34 cellular contexts compared by ENCODE assay signal in the genomic region with DNA sequence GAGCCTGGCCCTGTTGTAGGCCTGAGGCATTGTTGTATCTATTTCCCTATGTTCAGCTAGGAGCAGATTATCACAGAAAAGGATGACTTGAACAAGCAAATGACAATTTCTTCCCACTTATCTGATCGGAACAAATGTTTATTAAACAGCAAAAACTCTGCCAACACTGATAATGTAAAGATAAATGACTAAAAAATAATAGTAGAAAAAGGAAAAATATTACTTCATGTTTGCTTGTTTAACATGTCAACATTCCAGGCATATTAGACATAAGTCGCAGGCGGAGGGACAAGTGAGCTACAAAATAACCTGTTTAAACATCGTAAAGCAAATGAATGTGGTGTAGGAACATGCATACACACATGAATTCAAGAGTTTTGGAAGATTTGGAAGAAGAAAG.
A peak's percentile ranks its signal among the peaks of the same experiment; 100 is the strongest.
DNase-seq lines count a peak whose midpoint lies in the region; ATAC-seq, FAIRE-seq and TF ChIP-seq lines count a peak whose summit lies in the region.
"Had no signal": no experiment of that assay in that cellular context is flagged by ENCODE, and none has a peak within 500 bp of the region (broad histone marks: within the 10 kb centered on the region; RNA-seq: fewer than 3 reads in every experiment).

No MANE protein-coding gene starts in this region.

- H3K4ac ChIP-seq in H1 (replicated peaks; ENCODE audit: insufficient read length, low read depth, low read length) (no peak overlapping the region), mesenchymal stem cell (ENCODE audit: low read depth in 1 of 2, low read length in 2 of 2) (no peak overlapping the region)

- no peak overlapping the region for H3K27ac ChIP-seq in H1 (ENCODE audit: low read depth, low read length)
- no peak overlapping the region for H3K27ac ChIP-seq in mesenchymal stem cell (ENCODE audit: low read length, poor library complexity, severe bottlenecking)
- H3K27ac ChIP-seq: adrenal gland, BLaER1, breast epithelium, colonic mucosa, epithelial cell of prostate, uterus had no signal

- H2AK5ac ChIP-seq in H1 (ENCODE audit: low read depth, low read length) (no peak overlapping the region), mesenchymal stem cell (ENCODE audit: low read length, severe bottlenecking) (no peak overlapping the region)

- CTCF ChIA-PET in Caco-2 (lab: Charles Lee): no interaction called here
- CTCF ChIA-PET in H1 (lab: Charles Lee; ENCODE audit: partially characterized antibody): no interaction called here

- FAIRE-seq in H1 (lab: Jason Lieb, UNC): no peak
- FAIRE-seq: islet of Langerhans, K562 had no signal

- H4K8ac ChIP-seq in H1 (ENCODE audit: extremely low read depth, insufficient read depth, low read length) (no peak overlapping the region), mesenchymal stem cell (ENCODE audit: low read length) (peak overlapping the region; percentile 29)

- H3K4me3 Mint-ChIP-seq in Caco-2 (ENCODE audit: unreplicated experiment): no peak overlapping the region
- H3K4me3 Mint-ChIP-seq: activated CD4-positive, alpha-beta memory T cell treated with anti-CD3 and anti-CD28 coated beads for 36 hours; activated T-helper 1 cell treated with anti-CD3 and anti-CD28 coated beads, Interleukin-12 subunit alpha, Interleukin-12 subunit beta, Interleukin-2, Interleukin-4 antibody, amounts not matched to agents 30 ng/mL and 10 ng/mL and 1 ng/mL, durations not matched to agents 14 hours and 24 hours and 36 hours; stimulated activated naive CD8-positive, alpha-beta T cell treated with anti-CD3 and anti-CD28 coated beads, Interleukin-15, amount 100 ng/mL, for 72 hours had no signal

- no peaks in the 10 kb centered on the region for H3K27me3 ChIP-seq in Caco-2 (replicated peaks; ENCODE audit: control insufficient read depth, insufficient read depth, low read length)
- H3K27me3 ChIP-seq in H1 (replicated peaks in 1 of 4; ENCODE audit: control insufficient read depth in 3 of 4, extremely low read depth in 1 of 4, insufficient read depth in 3 of 4, low read length in 3 of 4): no peaks in the 10 kb centered on the region
- no peaks in the 10 kb centered on the region for H3K27me3 ChIP-seq in mesenchymal stem cell (ENCODE audit: control insufficient read depth in 1 of 2, insufficient read depth in 1 of 2, low read length in 2 of 2)
- H3K27me3 ChIP-seq: adrenal gland, BLaER1, breast epithelium, colonic mucosa, uterus had no signal

- H3K4me1 Mint-ChIP-seq in Caco-2 (ENCODE audit: low read depth, unreplicated experiment): no peaks in the 10 kb centered on the region
- H3K4me1 Mint-ChIP-seq: stimulated activated naive CD8-positive, alpha-beta T cell treated with anti-CD3 and anti-CD28 coated beads, Interleukin-15, amount 100 ng/mL, for 72 hours had no signal

- no peak overlapping the region for H3K27ac Mint-ChIP-seq in Caco-2 (ENCODE audit: unreplicated experiment)
- H3K27ac Mint-ChIP-seq: activated CD4-positive, alpha-beta memory T cell treated with anti-CD3 and anti-CD28 coated beads for 36 hours; activated T-helper 1 cell treated with anti-CD3 and anti-CD28 coated beads, Interleukin-12 subunit alpha, Interleukin-12 subunit beta, Interleukin-2, Interleukin-4 antibody, amounts not matched to agents 30 ng/mL and 10 ng/mL and 1 ng/mL, durations not matched to agents 14 hours and 24 hours and 36 hours; stimulated activated naive CD8-positive, alpha-beta T cell treated with anti-CD3 and anti-CD28 coated beads, Interleukin-15, amount 100 ng/mL, for 72 hours had no signal

- H2BK5ac ChIP-seq in H1 (ENCODE audit: low read depth, low read length): no peak overlapping the region
- H2BK5ac ChIP-seq in mesenchymal stem cell (ENCODE audit: low read depth, low read length, poor library complexity, severe bottlenecking): no peak overlapping the region

- H3K36me3 Mint-ChIP-seq in Caco-2 (ENCODE audit: insufficient read depth, unreplicated experiment): no peaks in the 10 kb centered on the region
- H3K36me3 Mint-ChIP-seq: activated CD4-positive, alpha-beta memory T cell treated with anti-CD3 and anti-CD28 coated beads for 36 hours had no signal

- no peak overlapping the region for H3K56ac ChIP-seq in H1 (replicated peaks; ENCODE audit: insufficient read length, low read depth, low read length)

- H2AFZ ChIP-seq in H1 (ENCODE audit: low read length) (peak overlapping the region; percentile 85; the same call in 1 of the 2 replicates), mesenchymal stem cell (ENCODE audit: low read depth, low read length) (no peak overlapping the region)

- POLR2A ChIA-PET in Caco-2 (lab: Charles Lee) (no interaction called here), H1 (lab: Charles Lee; ENCODE audit: partially characterized antibody) (no interaction called here)

- BruUV-seq in Caco-2 (replicated peaks; lab: Mats Ljungman, UMichigan): no TSS peak

- no peak overlapping the region for H2BK20ac ChIP-seq in H1 (ENCODE audit: low read length)

- intact Hi-C loops in Caco-2 (cut with micrococcal nuclease; ENCODE audit: unreplicated experiment): loop anchor here (2.0 kb wide), 1 partner anchor 18 kb away; no protein-coding TSS in a partner anchor

- H2BK15ac ChIP-seq in H1 (ENCODE audit: low read length) (no peak overlapping the region), mesenchymal stem cell (ENCODE audit: low read depth, poor library complexity, severe bottlenecking) (no peak overlapping the region)

- no peaks in the 10 kb centered on the region for H3K23me2 ChIP-seq in H1 (ENCODE audit: low read depth, low read length)

- H2BK120ac ChIP-seq in H1 (replicated peaks; ENCODE audit: low read depth, low read length) (no peak overlapping the region), mesenchymal stem cell (ENCODE audit: low read depth, low read length) (no peak overlapping the region)

- H2BK12ac ChIP-seq in H1 (ENCODE audit: low read depth, low read length): no peak overlapping the region
- H2BK12ac ChIP-seq in mesenchymal stem cell (ENCODE audit: low read length in 2 of 2): no peak overlapping the region

- TF ChIP-seq POLR2A in H1 (IDR thresholded peaks at IDR 0.05; ENCODE audit: control extremely low read depth in 1 of 2, low read depth in 2 of 2, low read length in 2 of 2): no peak

- H3K4me1 ChIP-seq in Caco-2 (no peaks in the 10 kb centered on the region; the same call in 1 of the 2 replicates), H1 (replicated peaks in 1 of 4; ENCODE audit: control insufficient read depth in 3 of 4, insufficient read depth in 4 of 4, low read length in 3 of 4) (no peaks in the 10 kb centered on the region), mesenchymal stem cell (ENCODE audit: control insufficient read depth, insufficient read depth, low read depth, low read length) (no peaks in the 10 kb centered on the region)
- H3K4me1 ChIP-seq: adrenal gland, BLaER1, breast epithelium, colonic mucosa, uterus had no signal

- no peaks in the 10 kb centered on the region for H3K79me2 ChIP-seq in H1 (ENCODE audit: control insufficient read depth in 1 of 2, insufficient read depth in 2 of 2, low read length in 2 of 2)

- H3K9me3 ChIP-seq in Caco-2 (no peaks in the 10 kb centered on the region), H1 (ENCODE audit: insufficient read depth in 2 of 2, low read depth in 1 of 2, low read length in 1 of 2) (no peaks in the 10 kb centered on the region), mesenchymal stem cell (ENCODE audit: control insufficient read depth, low read length) (no peaks in the 10 kb centered on the region)
- H3K9me3 ChIP-seq: adrenal gland, breast epithelium, colonic mucosa, uterus had no signal

- H3K36me3 ChIP-seq in Caco-2 (ENCODE audit: control insufficient read depth, insufficient read depth, low read length) (no peaks in the 10 kb centered on the region), H1 (ENCODE audit: control insufficient read depth in 2 of 4, insufficient read depth in 4 of 4, low read length in 3 of 4) (no peaks in the 10 kb centered on the region), mesenchymal stem cell (ENCODE audit: control insufficient read depth in 1 of 2, insufficient read depth in 2 of 2, low read depth in 1 of 2, low read length in 2 of 2) (no peaks in the 10 kb centered on the region)
- H3K36me3 ChIP-seq: adrenal gland, BLaER1, breast epithelium, colonic mucosa, uterus had no signal

- no peak overlapping the region for H3K23ac ChIP-seq in H1 (ENCODE audit: insufficient read length)
- no peak overlapping the region for H3K23ac ChIP-seq in mesenchymal stem cell (ENCODE audit: low read length in 2 of 2)

- TF ChIP-seq EP300 in H1 (IDR thresholded peaks at IDR 0.05; ENCODE audit: borderline replicate concordance in 1 of 2, low read depth in 2 of 2, low read length in 2 of 2): no peak

- no peak overlapping the region for H4K91ac ChIP-seq in H1 (replicated peaks; ENCODE audit: insufficient read length, low read length)
- H4K91ac ChIP-seq in mesenchymal stem cell (ENCODE audit: low read length): no peak overlapping the region

- WGBS in H1 (ENCODE audit: extremely low coverage in 1 of 2, insufficient coverage in 1 of 2, insufficient read length in 1 of 2, insufficient replicate concordance in 2 of 2, low coverage in 1 of 2, low lambda C conversion rate in 2 of 2, missing lambda C conversion rate in 1 of 2), 2 experiments: 98% methylated on average over 4 of the region's 4 CpGs; no CpG with 5 or more reads in 1 of the 2 experiments
- WGBS in mesenchymal stem cell: 62% methylated on average over 3 of the region's 4 CpGs

- H3K9ac ChIP-seq in H1 (replicated peaks in 1 of 4; ENCODE audit: extremely low read depth in 1 of 4, low read depth in 3 of 4, low read length in 3 of 4): no peak overlapping the region
- no peak overlapping the region for H3K9ac ChIP-seq in mesenchymal stem cell (ENCODE audit: low read length)
- H3K9ac ChIP-seq: BLaER1 had no signal

- H4K20me1 ChIP-seq in H1 (replicated peaks in 1 of 2; ENCODE audit: control insufficient read depth in 1 of 2, insufficient read depth in 2 of 2, low read length in 2 of 2): no peaks in the 10 kb centered on the region
- H4K20me1 ChIP-seq: BLaER1 had no signal

- H3K14ac ChIP-seq in H1 (ENCODE audit: insufficient read length) (no peak overlapping the region), mesenchymal stem cell (ENCODE audit: low read length in 2 of 2) (no peak overlapping the region)

- no peaks in the 10 kb centered on the region for H3K9me3 Mint-ChIP-seq in Caco-2 (ENCODE audit: unreplicated experiment)
- H3K9me3 Mint-ChIP-seq: activated CD4-positive, alpha-beta memory T cell treated with anti-CD3 and anti-CD28 coated beads for 36 hours; activated T-helper 1 cell treated with anti-CD3 and anti-CD28 coated beads, Interleukin-12 subunit alpha, Interleukin-12 subunit beta, Interleukin-2, Interleukin-4 antibody, amounts not matched to agents 30 ng/mL and 10 ng/mL and 1 ng/mL, durations not matched to agents 14 hours and 24 hours and 36 hours; stimulated activated naive CD8-positive, alpha-beta T cell treated with anti-CD3 and anti-CD28 coated beads, Interleukin-15, amount 100 ng/mL, for 72 hours had no signal

- TF ChIP-seq CTCF in Caco-2 (IDR thresholded peaks at IDR 0.05; ENCODE audit: insufficient read depth in 1 of 2, low read depth in 1 of 2, low read length in 1 of 2, severe bottlenecking in 1 of 2, unreplicated experiment in 1 of 2): no peak
- no peak for TF ChIP-seq CTCF in LNCaP clone FGC (IDR thresholded peaks at IDR 0.05; ENCODE audit: control insufficient read depth, extremely low read depth, insufficient read depth)
- no peak for TF ChIP-seq CTCF in H1 (IDR thresholded peaks at IDR 0.05; ENCODE audit: control extremely low read depth in 1 of 3, insufficient read depth in 1 of 3, low read depth in 1 of 3, low read length in 3 of 3)

- no peak overlapping the region for H4K5ac ChIP-seq in H1 (ENCODE audit: insufficient read length, low read depth, low read length)

- H3K18ac ChIP-seq in H1 (ENCODE audit: extremely low read depth, low read length) (no peak overlapping the region), mesenchymal stem cell (ENCODE audit: low read depth in 1 of 2, low read length in 2 of 2) (peak overlapping the region in 1 of 2 experiments; percentile 46)

- H3K4me3 ChIP-seq in Caco-2 (ENCODE audit: low read depth, low read length) (no peak overlapping the region), LNCaP clone FGC (ENCODE audit: low read depth, low read length) (no peak overlapping the region), H1 (ENCODE audit: extremely low read depth in 1 of 4, insufficient read depth in 2 of 4, low read depth in 3 of 4, low read length in 4 of 4) (no peak overlapping the region), mesenchymal stem cell (ENCODE audit: insufficient read depth in 1 of 2, low read depth in 1 of 2, low read length in 2 of 2) (no peak overlapping the region)
- H3K4me3 ChIP-seq: adrenal gland, BLaER1, breast epithelium, colonic mucosa, K562, uterus had no signal

- peak; percentile 18 to 23 for DNase-seq in Caco-2
- peak; percentile 84 for DNase-seq in LNCaP clone FGC (ENCODE audit: low read depth)
- DNase-seq in H1 (ENCODE audit: low read depth in 1 of 2, low spot score in 2 of 2): no peak
- DNase-seq in mesenchymal stem cell: no peak
- no peak for DNase-seq in GM19240 (ENCODE audit: insufficient read length, low spot score)
- no peak for DNase-seq in SIG-M5 (lab: John Stamatoyannopoulos, UW)
- DNase-seq in MV-4-11 (lab: John Stamatoyannopoulos, UW): no peak
- DNase-seq: activated CD4-positive, alpha-beta memory T cell treated with anti-CD3 and anti-CD28 coated beads for 36 hours; activated CD4-positive, alpha-beta T cell treated with anti-CD3 and anti-CD28 coated beads for 1 hour; activated CD8-positive, alpha-beta memory T cell treated with anti-CD3 and anti-CD28 coated beads, Interleukin-2, amount 50 U/mL, for 4 hours; activated naive CD4-positive, alpha-beta T cell treated with Interleukin-2 at 50 U/mL for 16 hours; adrenal gland; colonic mucosa; DMS153; effector CD4-positive, alpha-beta T cell; GF-D8; left ventricle myocardium superior; MM.1S; NCI-H1930; NCI-H2171 treated with DMSO at 0.1 percent for 48 hours; NCI-H524; posterior cingulate gyrus; right cardiac atrium; Right ventricle myocardium superior; stimulated activated CD4-positive, alpha-beta T cell treated with anti-CD3 and anti-CD28 coated beads, Interleukin-2, amount 100 ng/mL, for 48 hours; stimulated activated naive CD8-positive, alpha-beta T cell treated with anti-CD3 and anti-CD28 coated beads, Interleukin-15, amount 100 ng/mL, for 72 hours; uterus had no signal

- no peaks in the 10 kb centered on the region for H3K27me3 Mint-ChIP-seq in Caco-2 (ENCODE audit: insufficient read depth, unreplicated experiment)
- H3K27me3 Mint-ChIP-seq: activated CD4-positive, alpha-beta memory T cell treated with anti-CD3 and anti-CD28 coated beads for 36 hours; stimulated activated naive CD8-positive, alpha-beta T cell treated with anti-CD3 and anti-CD28 coated beads, Interleukin-15, amount 100 ng/mL, for 72 hours had no signal

- no peak overlapping the region for H3K4me2 ChIP-seq in H1 (ENCODE audit: insufficient read depth in 1 of 2, low read depth in 2 of 2, low read length in 2 of 2)
- no peak overlapping the region for H3K4me2 ChIP-seq in mesenchymal stem cell (ENCODE audit: low read length, poor library complexity, severe bottlenecking)
- H3K4me2 ChIP-seq: BLaER1 had no signal

- H3K79me1 ChIP-seq in H1 (ENCODE audit: low read depth, low read length) (no peaks in the 10 kb centered on the region), mesenchymal stem cell (replicated peaks; ENCODE audit: low read length, poor library complexity, severe bottlenecking) (no peaks in the 10 kb centered on the region)

- no peak for ATAC-seq in HG03196 (IDR thresholded peaks at IDR 0.05; ENCODE audit: unreplicated experiment)
- ATAC-seq: K562; left ventricle myocardium superior; right cardiac atrium; stimulated activated naive CD8-positive, alpha-beta T cell treated with anti-CD3 and anti-CD28 coated beads, Interleukin-15, amount 100 ng/mL, for 72 hours had no signal

- no peak for TF ChIP-seq RAD21 in H1 (IDR thresholded peaks at IDR 0.05 in 1 of 2, conservative IDR thresholded peaks at IDR 0.05 in 1 of 2; ENCODE audit: low read depth in 2 of 2, low read length in 2 of 2)

Comparison
In these comparisons a context has a peak if more than half of its experiments do, and no peak if none do; other contexts are left out.
1. DNase-seq: peak in Caco-2 (2 of 2) and LNCaP clone FGC (single experiment); none in H1 (0 of 2), mesenchymal stem cell (single experiment), GM19240 (single experiment), SIG-M5 (single experiment) and MV-4-11 (single experiment).